In the genomic region with DNA sequence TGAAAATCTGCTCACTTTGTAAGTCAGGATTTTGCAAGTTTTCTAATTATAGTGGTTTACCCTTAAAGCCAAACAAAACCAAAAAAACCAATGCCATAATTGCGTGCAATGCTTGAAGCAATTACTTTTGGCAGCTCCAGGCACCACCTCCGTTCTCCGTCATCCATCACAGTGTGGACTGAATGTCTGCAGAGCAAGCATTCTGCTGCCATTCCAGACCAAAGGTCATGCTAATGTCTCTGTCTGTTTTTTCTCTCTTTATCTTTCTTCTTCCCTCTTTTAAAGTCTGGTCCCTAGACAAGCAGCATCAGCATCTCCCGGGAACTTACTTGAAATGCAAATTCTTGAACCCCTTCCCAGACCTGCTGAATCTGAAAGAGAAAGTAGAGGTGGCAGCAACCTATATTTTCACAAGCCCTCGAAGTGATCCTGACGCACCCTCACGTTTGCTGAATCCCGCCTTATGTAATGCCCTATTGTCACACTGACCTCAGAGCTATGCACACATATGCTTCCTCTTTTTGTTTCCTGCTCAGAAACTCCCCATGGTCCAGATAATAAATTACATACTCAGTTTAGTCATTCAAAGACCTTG, we compare ENCODE assay signal across 9 cellular contexts.
DNase-seq lines count a peak whose midpoint lies in the region; ATAC-seq lines count a peak whose summit lies in the region.
"Had no signal": no experiment of that assay in that cellular context is flagged by ENCODE, and none has a peak within 500 bp of the region (broad histone marks: within the 10 kb centered on the region; RNA-seq: fewer than 3 reads in every experiment).

No MANE protein-coding gene starts in this region.

- no peak overlapping the region for H2BK120ac ChIP-seq in neuronal stem cell (ENCODE audit: low read depth, low read length)

- no peak overlapping the region for H3K9ac ChIP-seq in neuronal stem cell (ENCODE audit: low read depth, low read length, poor library complexity)

- H3K79me1 ChIP-seq in neuronal stem cell (ENCODE audit: low read depth, low read length): no peaks in the 10 kb centered on the region

- peak; percentile 66 for ATAC-seq in GM18517 (IDR thresholded peaks at IDR 0.05; ENCODE audit: unreplicated experiment)
- ATAC-seq in HG02884 (IDR thresholded peaks at IDR 0.05; ENCODE audit: unreplicated experiment): peak; percentile 50

- H4K8ac ChIP-seq in neuronal stem cell (ENCODE audit: low read depth, low read length): no peak overlapping the region

- H3K27ac ChIP-seq in neuronal stem cell (replicated peaks; ENCODE audit: low read length): no peak overlapping the region

- peaks cover 0 to 3% of the 10 kb centered on the region in 2 donors for H3K4me1 ChIP-seq in neuronal stem cell (ENCODE audit: control insufficient read depth in 2 of 2, insufficient read depth in 1 of 2, low read depth in 1 of 2, low read length in 2 of 2)

- no peak overlapping the region for H3K14ac ChIP-seq in neuronal stem cell (ENCODE audit: low read length)

- no peak overlapping the region for H4K91ac ChIP-seq in neuronal stem cell (ENCODE audit: low read depth, low read length, poor library complexity)

- WGBS in neuronal stem cell (ENCODE audit: extremely low coverage in 2 of 2, insufficient read length in 2 of 2, insufficient replicate concordance in 1 of 2), 2 donors: no CpG with 5 or more reads among the region's 8 CpGs

- H2BK12ac ChIP-seq in neuronal stem cell (ENCODE audit: low read length): no peak overlapping the region

- no peak overlapping the region for H3K4me2 ChIP-seq in neuronal stem cell (ENCODE audit: insufficient read depth, low read length, poor library complexity, severe bottlenecking)

- H2BK5ac ChIP-seq in neuronal stem cell (ENCODE audit: low read length): no peak overlapping the region

- no peak overlapping the region for H2AK5ac ChIP-seq in neuronal stem cell (ENCODE audit: low read depth, low read length)

- no peak overlapping the region for H3K4ac ChIP-seq in neuronal stem cell (ENCODE audit: low read length)

- no peak overlapping the region for H2AFZ ChIP-seq in neuronal stem cell (ENCODE audit: low read length)

- H3K4me3 ChIP-seq in neuronal stem cell (ENCODE audit: low read length in 2 of 2): no peak overlapping the region

- no peaks in the 10 kb centered on the region for H3K36me3 ChIP-seq in neuronal stem cell (replicated peaks in 1 of 2; ENCODE audit: control insufficient read depth in 2 of 2, insufficient read depth in 2 of 2, low read length in 2 of 2)

- no peaks in the 10 kb centered on the region for H3K27me3 ChIP-seq in neuronal stem cell (ENCODE audit: control insufficient read depth in 3 of 3, insufficient read depth in 3 of 3, low read depth in 1 of 3, low read length in 3 of 3)

- peak; percentile 60 for DNase-seq in RPMI7951 (ENCODE audit: low read depth)
- DNase-seq in lung microvascular endothelial cell (ENCODE audit: low read depth in 2 of 2): peak; percentile 73 to 91
- DNase-seq in iPS-NIHi7 (ENCODE audit: extremely low spot score): no peak
- DNase-seq in T1000 (lab: John Stamatoyannopoulos, UW): no peak
- no peak for DNase-seq in neuronal stem cell (ENCODE audit: low spot score)
- no peak for DNase-seq in SW 1271 (lab: John Stamatoyannopoulos, UW)
- DNase-seq: IMR-90 had no signal

- H3K23ac ChIP-seq in neuronal stem cell (ENCODE audit: low read depth, low read length, poor library complexity): no peak overlapping the region

- H3K18ac ChIP-seq in neuronal stem cell (ENCODE audit: low read length): no peak overlapping the region

- H3K9me3 ChIP-seq in neuronal stem cell (replicated peaks in 1 of 2; ENCODE audit: control insufficient read depth in 2 of 2, insufficient read depth in 1 of 2, low read depth in 1 of 2, low read length in 2 of 2): peaks cover 0 to 2% of the 10 kb centered on the region in 2 donors

- no peak overlapping the region for H2BK15ac ChIP-seq in neuronal stem cell (ENCODE audit: low read length)

Comparison
In these comparisons a context has a peak if more than half of its experiments do, and no peak if none do; other contexts are left out.
1. DNase-seq: peak in RPMI7951 (single experiment) and lung microvascular endothelial cell (2 of 2); none in iPS-NIHi7 (single experiment), T1000 (single experiment), neuronal stem cell (single experiment) and SW 1271 (0 of 2).